21 cellular contexts compared by ENCODE assay signal in genomic region chr9:88503845-88504764, GRCh38. TPM values are rescaled to one million over a fixed set of nuclear protein-coding genes. Genes with fewer than 3 reads are reported as not detected.
"Had no signal": no experiment of that assay in that cellular context is flagged by ENCODE, and none has a peak within 500 bp of the region (broad histone marks: within the 10 kb centered on the region; RNA-seq: fewer than 3 reads in every experiment).

No MANE protein-coding gene starts in this region.

- H3K27ac Mint-ChIP-seq: activated CD4-positive, alpha-beta T cell treated with anti-CD3 and anti-CD28 coated beads, Interleukin-2, amount 10 ng/mL, durations not matched to agents 7 days and 5 days; activated CD8-positive, alpha-beta T cell treated with anti-CD3 and anti-CD28 coated beads, Interleukin-2, amount 10 ng/mL, durations not matched to agents 7 days and 5 days; activated T-cell treated with anti-CD3 and anti-CD28 coated beads, Interleukin-2, amount 50 U/mL, for 24 hours; activated T-helper 2 cell treated with anti-CD3 and anti-CD28 coated beads, Interferon-gamma antibody, Interleukin-2, Interleukin-4, amounts not matched to agents 10 μg/mL and 5 μg/mL and 100 μg/mL, durations not matched to agents 14 hours and 24 hours and 36 hours; endodermal cell; stimulated activated naive B cell treated with anti-CD40 and anti-IgM and Interleukin-4, amounts not matched to agents 10 μg/mL and 1 μg/mL and 100 μg/mL, for 72 hours; T-helper 1 cell treated with Interleukin-12 subunit alpha and Interleukin-12 subunit beta and Interleukin-4 antibody, amounts not matched to agents 30 μg/mL and 1 μg/mL, for 36 hours had no signal

- H3K27ac ChIP-seq: colonic mucosa, foreskin keratinocyte, hepatocyte, parathyroid adenoma, thyroid gland had no signal

- H3K9me3 Mint-ChIP-seq: activated CD4-positive, alpha-beta T cell treated with anti-CD3 and anti-CD28 coated beads, Interleukin-2, amount 10 ng/mL, durations not matched to agents 7 days and 5 days; activated T-cell treated with anti-CD3 and anti-CD28 coated beads, Interleukin-2, amount 50 U/mL, for 24 hours; activated T-helper 2 cell treated with anti-CD3 and anti-CD28 coated beads, Interferon-gamma antibody, Interleukin-2, Interleukin-4, amounts not matched to agents 10 μg/mL and 5 μg/mL and 100 μg/mL, durations not matched to agents 14 hours and 24 hours and 36 hours; T-helper 1 cell treated with Interleukin-12 subunit alpha and Interleukin-12 subunit beta and Interleukin-4 antibody, amounts not matched to agents 30 μg/mL and 1 μg/mL, for 36 hours had no signal

- DNase-seq: activated CD4-positive, alpha-beta T cell treated with anti-CD3 and anti-CD28 coated beads, Interleukin-2, amount 10 ng/mL, durations not matched to agents 7 days and 5 days; activated CD8-positive, alpha-beta T cell treated with anti-CD3 and anti-CD28 coated beads, Interleukin-2, amount 10 ng/mL, durations not matched to agents 7 days and 5 days; activated naive CD4-positive, alpha-beta T cell treated with Interleukin-2 at 50 U/mL for 16 hours; activated T-cell treated with anti-CD3 and anti-CD28 coated beads, Interleukin-2, amount 50 U/mL, for 24 hours; anterior cingulate cortex; central memory CD4-positive, alpha-beta T cell; colonic mucosa; foreskin keratinocyte; left colon; stimulated activated CD4-positive, alpha-beta T cell treated with anti-CD3 and anti-CD28 coated beads, Interleukin-4, amount 100 ng/mL, for 24 hours; stimulated activated naive B cell treated with anti-CD40 and anti-IgM and Interleukin-4, amounts not matched to agents 10 μg/mL and 1 μg/mL and 100 μg/mL, for 72 hours; thyroid gland had no signal

- H3K36me3 Mint-ChIP-seq: brain; stimulated activated naive B cell treated with anti-CD40 and anti-IgM and Interleukin-4, amounts not matched to agents 10 μg/mL and 1 μg/mL and 100 μg/mL, for 72 hours had no signal

- H3K4me3 ChIP-seq: colonic mucosa, hepatocyte, smooth muscle cell, thyroid gland had no signal

- H3K4me3 Mint-ChIP-seq: activated CD4-positive, alpha-beta T cell treated with anti-CD3 and anti-CD28 coated beads, Interleukin-2, amount 10 ng/mL, durations not matched to agents 7 days and 5 days; activated CD8-positive, alpha-beta T cell treated with anti-CD3 and anti-CD28 coated beads, Interleukin-2, amount 10 ng/mL, durations not matched to agents 7 days and 5 days; activated T-cell treated with anti-CD3 and anti-CD28 coated beads, Interleukin-2, amount 50 U/mL, for 24 hours; brain; endodermal cell; stimulated activated naive B cell treated with anti-CD40 and anti-IgM and Interleukin-4, amounts not matched to agents 10 μg/mL and 1 μg/mL and 100 μg/mL, for 72 hours; T-helper 1 cell treated with Interleukin-12 subunit alpha and Interleukin-12 subunit beta and Interleukin-4 antibody, amounts not matched to agents 30 μg/mL and 1 μg/mL, for 36 hours had no signal

- H3K79me2 ChIP-seq: hepatocyte, parathyroid adenoma had no signal

- H3K27me3 ChIP-seq: colonic mucosa, foreskin keratinocyte, hepatocyte, thyroid gland had no signal

- H3K36me3 ChIP-seq: colonic mucosa, thyroid gland had no signal

- H3K27me3 Mint-ChIP-seq: brain had no signal

- H2AFZ ChIP-seq: hepatocyte, parathyroid adenoma had no signal

- ATAC-seq: activated CD8-positive, alpha-beta T cell treated with anti-CD3 and anti-CD28 coated beads, Interleukin-2, amount 10 ng/mL, durations not matched to agents 7 days and 5 days; foreskin keratinocyte; left colon; sciatic nerve; stimulated activated naive B cell treated with anti-CD40 and anti-IgM and Interleukin-4, amounts not matched to agents 10 μg/mL and 1 μg/mL and 100 μg/mL, for 72 hours had no signal

- H3K4me2 ChIP-seq: hepatocyte, smooth muscle cell had no signal

- H3K9ac ChIP-seq: parathyroid adenoma had no signal

- H3K4me1 Mint-ChIP-seq: activated CD4-positive, alpha-beta T cell treated with anti-CD3 and anti-CD28 coated beads, Interleukin-2, amount 10 ng/mL, durations not matched to agents 7 days and 5 days; stimulated activated naive B cell treated with anti-CD40 and anti-IgM and Interleukin-4, amounts not matched to agents 10 μg/mL and 1 μg/mL and 100 μg/mL, for 72 hours had no signal

- H3K4me1 ChIP-seq: colonic mucosa, foreskin keratinocyte, parathyroid adenoma, thyroid gland had no signal

- H3K9me3 ChIP-seq: colonic mucosa, thyroid gland had no signal

RNA-seq across cellular contexts. Expression of gene NXNL2, which starts 30.9 kb away (rescaled TPM):
- total RNA-seq: activated CD4-positive, alpha-beta T cell treated with anti-CD3 and anti-CD28 coated beads, Interleukin-2, amount 10 ng/mL, durations not matched to agents 7 days and 5 days; activated CD8-positive, alpha-beta T cell treated with anti-CD3 and anti-CD28 coated beads, Interleukin-2, amount 10 ng/mL, durations not matched to agents 7 days and 5 days; activated T-helper 2 cell treated with anti-CD3 and anti-CD28 coated beads, Interferon-gamma antibody, Interleukin-2, Interleukin-4, amounts not matched to agents 10 μg/mL and 5 μg/mL and 100 μg/mL, durations not matched to agents 14 hours and 24 hours and 36 hours; colonic mucosa; endodermal cell; foreskin keratinocyte; left colon; subcutaneous adipose tissue had no signal
